ENCODE assay signal across 11 cellular contexts in genomic region chr10:43448742-43449141, GRCh38. TPM values are rescaled to one million over a fixed set of nuclear protein-coding genes. Genes with fewer than 3 reads are reported as not detected.
DNase-seq lines count a peak whose midpoint lies in the region; TF ChIP-seq lines count a peak whose summit lies in the region.
"Had no signal": no experiment of that assay in that cellular context is flagged by ENCODE, and none has a peak within 500 bp of the region (broad histone marks: within the 10 kb centered on the region; RNA-seq: fewer than 3 reads in every experiment).

No MANE protein-coding gene starts in this region.

- H3K9me3 ChIP-seq in DOHH2 (ENCODE audit: control insufficient read depth, insufficient read depth, low read length) (no peaks in the 10 kb centered on the region; the same call in 1 of the 2 replicates), Karpas-422 (ENCODE audit: low read length) (peaks cover 13% of the 10 kb centered on the region)
- H3K9me3 ChIP-seq: A549 had no signal

- TF ChIP-seq CTCF in DOHH2 (IDR thresholded peaks at IDR 0.05; ENCODE audit: low read depth, low read length, poor library complexity, severe bottlenecking) (no peak), RWPE1 (conservative IDR thresholded peaks at IDR 0.05; ENCODE audit: low read depth) (no peak)

- H3F3A ChIP-seq in DOHH2 (ENCODE audit: control insufficient read depth, insufficient read depth) = peaks cover 33% of the 10 kb centered on the region

- H3K27ac ChIP-seq in DOHH2 (ENCODE audit: low read depth, low read length) (peak overlapping the region; percentile 100), Karpas-422 (ENCODE audit: low read length) (peak overlapping the region; percentile 46; the same call in 1 of the 2 replicates), RWPE1 (0 out of 2 replicates have a peak overlapping the region, but pooled peaks have one; percentile 28)
- H3K27ac ChIP-seq: A549, GM23248 had no signal

- POLR2A ChIA-PET in RWPE1 (lab: Yijun Ruan, JAX; ENCODE audit: low non-redundant PET) = no interaction called here

- H3K4me2 ChIP-seq in DOHH2 (ENCODE audit: low read length) = peak overlapping the region; percentile 39; the same call in 1 of the 2 replicates
- no peak overlapping the region for H3K4me2 ChIP-seq in Karpas-422 (ENCODE audit: low read depth, low read length, poor library complexity, severe bottlenecking)
- H3K4me2 ChIP-seq: A549 had no signal

- H4K20me1 ChIP-seq in DOHH2 (ENCODE audit: control insufficient read depth, insufficient read depth, low read depth, low read length) = no peaks in the 10 kb centered on the region
- no peaks in the 10 kb centered on the region for H4K20me1 ChIP-seq in Karpas-422 (ENCODE audit: insufficient read depth, low read depth, low read length)

- H3K27me3 ChIP-seq in DOHH2 (ENCODE audit: control insufficient read depth, low read length) = no peaks in the 10 kb centered on the region
- no peaks in the 10 kb centered on the region for H3K27me3 ChIP-seq in Karpas-422 (ENCODE audit: low read length)

- DNase-seq in Karpas-422 = no peak
- DNase-seq in RWPE1 (ENCODE audit: low spot score) = no peak
- no peak for DNase-seq in T-helper 2 cell
- no peak for DNase-seq in NCI-H1417 treated with DMSO at 0.1 percent for 48 hours (lab: John Stamatoyannopoulos, UW)
- DNase-seq in GM19238 (ENCODE audit: insufficient read length, low spot score) = no peak
- DNase-seq: CD4-positive, CD25-positive, alpha-beta regulatory T cell; DMS53; GM23248; H7 had no signal

- H3K4me1 ChIP-seq in DOHH2 (ENCODE audit: control insufficient read depth, low read length) = peaks cover 48% of the 10 kb centered on the region
- peaks cover 27% of the 10 kb centered on the region for H3K4me1 ChIP-seq in Karpas-422 (ENCODE audit: low read length)

- H2AFZ ChIP-seq in Karpas-422 (ENCODE audit: low read length) = no peak overlapping the region
- H2AFZ ChIP-seq: GM23248 had no signal

- H3K4me3 ChIP-seq in DOHH2 (ENCODE audit: low read length) = no peak overlapping the region
- H3K4me3 ChIP-seq in Karpas-422 (ENCODE audit: low read length) = no peak overlapping the region
- H3K4me3 ChIP-seq: A549, GM23248 had no signal

- H3K79me2 ChIP-seq in DOHH2 (ENCODE audit: control insufficient read depth, low read length) = peaks cover 27% of the 10 kb centered on the region
- peaks cover 10% of the 10 kb centered on the region; the same call in 1 of the 2 replicates for H3K79me2 ChIP-seq in Karpas-422 (ENCODE audit: low read length)

- H3K9me2 ChIP-seq in DOHH2 (replicated peaks; ENCODE audit: control insufficient read depth, low read length) = no peaks in the 10 kb centered on the region
- no peaks in the 10 kb centered on the region for H3K9me2 ChIP-seq in Karpas-422 (replicated peaks; ENCODE audit: insufficient read depth, low read length)

- no peak overlapping the region for H3K9ac ChIP-seq in Karpas-422 (ENCODE audit: low read length)
- H3K9ac ChIP-seq: GM23248 had no signal

- H3K36me3 ChIP-seq in DOHH2 (ENCODE audit: control insufficient read depth, low read length) = peaks cover 11% of the 10 kb centered on the region; the same call in 1 of the 2 replicates
- peaks cover 3% of the 10 kb centered on the region; the same call in 1 of the 2 replicates for H3K36me3 ChIP-seq in Karpas-422 (ENCODE audit: insufficient read depth, low read length)

- CTCF ChIA-PET in RWPE1 (lab: Yijun Ruan, JAX) = interaction anchor here (0.6 kb wide), 1 partner anchor 9 kb away, joined by 5 read pairs; no protein-coding TSS in a partner anchor

RNA-seq across cellular contexts. Expression of gene ZNF487, which starts 11.8 kb away (rescaled TPM):
- total RNA-seq in Karpas-422 (2014; rRNA removed; shearing (Covaris generic); ENCODE audit: low replicate concordance) = 11.5 and 11.8 TPM in 2 replicates

RNA-seq across cellular contexts. Expression of gene HNRNPF, which starts 39.8 kb away (rescaled TPM):
- total RNA-seq in Karpas-422 (2014; rRNA removed; shearing (Covaris generic); ENCODE audit: low replicate concordance) = 160 and 269 TPM in 2 replicates

Comparison
In these comparisons a context has a peak if more than half of its experiments do, and no peak if none do; other contexts are left out.
1. H3K27ac ChIP-seq: peak in every context shown above with its lines; median percentile 100 in DOHH2; 46 in Karpas-422; 28 in RWPE1.